27 cellular contexts compared by ENCODE assay signal in the genomic region with DNA sequence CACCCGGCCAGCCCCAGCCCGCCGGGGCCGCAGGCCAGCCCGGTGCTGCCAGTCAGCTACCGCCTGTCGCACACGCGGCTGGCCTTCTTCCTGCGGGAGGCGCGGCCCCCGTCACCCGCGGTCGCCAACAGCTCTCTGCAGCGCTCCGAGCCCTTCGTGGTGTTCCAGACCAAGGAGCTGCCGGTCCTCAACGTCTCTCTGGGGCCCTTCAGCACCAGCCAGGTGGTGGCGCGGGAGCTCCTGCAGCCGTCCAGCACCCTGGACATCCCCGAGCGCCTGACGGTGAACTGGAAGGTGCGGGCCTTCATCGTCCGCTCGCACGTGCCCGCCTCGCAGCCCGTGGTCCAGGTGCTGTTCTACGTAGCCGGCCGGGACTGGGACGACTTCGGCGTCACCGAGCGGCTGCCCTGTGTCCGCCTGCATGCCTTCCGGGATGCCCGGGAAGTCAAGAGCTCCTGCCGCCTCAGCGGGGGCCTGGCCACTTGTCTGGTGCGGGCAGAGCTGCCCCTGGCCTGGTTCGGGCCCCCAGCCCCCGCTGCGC. TPM values are rescaled to one million over a fixed set of nuclear protein-coding genes. Genes with fewer than 3 reads are reported as not detected.
A peak's percentile ranks its signal among the peaks of the same experiment; 100 is the strongest.
DNase-seq lines count a peak whose midpoint lies in the region; TF ChIP-seq lines count a peak whose summit lies in the region.
"Had no signal": no experiment of that assay in that cellular context is flagged by ENCODE, and none has a peak within 500 bp of the region (broad histone marks: within the 10 kb centered on the region; RNA-seq: fewer than 3 reads in every experiment).

No MANE protein-coding gene starts in this region.

- H3K4me3 Mint-ChIP-seq in activated CD4-positive, alpha-beta memory T cell treated with anti-CD3 and anti-CD28 coated beads for 36 hours, result no peak overlapping the region
- H3K4me3 Mint-ChIP-seq in activated CD4-positive, alpha-beta memory T cell treated with anti-CD3 and anti-CD28 coated beads, Interleukin-2, amount 10 ng/mL, durations not matched to agents 7 days and 5 days, result no peak overlapping the region
- H3K4me3 Mint-ChIP-seq: activated CD4-positive, alpha-beta T cell treated with anti-CD3 and anti-CD28 coated beads, Interleukin-2, amount 10 ng/mL, durations not matched to agents 7 days and 5 days; B cell; nephron progenitor cell; stimulated activated naive CD8-positive, alpha-beta T cell treated with anti-CD3 and anti-CD28 coated beads, Interleukin-15, Interleukin-2, amounts not matched to agents 100 ng/mL and 50 ng/mL, for 24 hours had no signal

- H3K4me3 ChIP-seq in LNCaP clone FGC (ENCODE audit: low read depth, low read length), result no peak overlapping the region
- H3K4me3 ChIP-seq: skin epidermis had no signal

- intact Hi-C loops in activated CD4-positive, alpha-beta memory T cell treated with anti-CD3 and anti-CD28 coated beads for 36 hours (cut with micrococcal nuclease), result no loop called here

- peaks cover 53% of the 10 kb centered on the region for H3K27me3 Mint-ChIP-seq in activated CD4-positive, alpha-beta memory T cell treated with anti-CD3 and anti-CD28 coated beads for 36 hours
- H3K27me3 Mint-ChIP-seq in activated CD4-positive, alpha-beta memory T cell treated with anti-CD3 and anti-CD28 coated beads, Interleukin-2, amount 10 ng/mL, durations not matched to agents 7 days and 5 days, result peaks cover 49% of the 10 kb centered on the region

- H3K9me3 Mint-ChIP-seq in activated CD4-positive, alpha-beta memory T cell treated with anti-CD3 and anti-CD28 coated beads for 36 hours, result no peaks in the 10 kb centered on the region
- no peaks in the 10 kb centered on the region for H3K9me3 Mint-ChIP-seq in activated CD4-positive, alpha-beta memory T cell treated with anti-CD3 and anti-CD28 coated beads, Interleukin-2, amount 10 ng/mL, durations not matched to agents 7 days and 5 days
- H3K9me3 Mint-ChIP-seq: activated CD4-positive, alpha-beta T cell treated with anti-CD3 and anti-CD28 coated beads, Interleukin-2, amount 10 ng/mL, durations not matched to agents 7 days and 5 days; nephron progenitor cell; stimulated activated naive CD8-positive, alpha-beta T cell treated with anti-CD3 and anti-CD28 coated beads, Interleukin-15, Interleukin-2, amounts not matched to agents 100 ng/mL and 50 ng/mL, for 24 hours; T-cell had no signal

- DNase-seq in activated CD4-positive, alpha-beta memory T cell treated with anti-CD3 and anti-CD28 coated beads for 36 hours, result peak; percentile 13
- no peak for DNase-seq in activated CD4-positive, alpha-beta memory T cell treated with anti-CD3 and anti-CD28 coated beads, Interleukin-2, amount 10 ng/mL, durations not matched to agents 7 days and 5 days
- DNase-seq in LNCaP clone FGC (ENCODE audit: low read depth), result no peak
- peak; percentile 55 for DNase-seq in iPS-NIHi7 (ENCODE audit: extremely low spot score)
- peak; percentile 70 for DNase-seq in retina
- DNase-seq in DMS53 treated with DMSO at 0.1 percent for 48 hours (lab: John Stamatoyannopoulos, UW; ENCODE audit: unreplicated experiment), result no peak
- DNase-seq in NCI-H2227 treated with DMSO at 0.1 percent for 48 hours (lab: John Stamatoyannopoulos, UW), result no peak
- DNase-seq in GM10248 (ENCODE audit: extremely low spot score), result no peak
- DNase-seq: activated CD4-positive, alpha-beta T cell treated with anti-CD3 and anti-CD28 coated beads, Interleukin-2, amount 10 ng/mL, durations not matched to agents 7 days and 5 days; activated gamma-delta T cell treated with Interleukin-2 at 50 U/mL for 16 hours; EL; erythroblast; foreskin melanocyte; hippocampal formation; midbrain; MV-4-11; NCI-H1694 treated with DMSO at 0.1 percent for 48 hours; NCI-H774; nephron progenitor cell; SHP77 treated with DMSO at 0.1 percent for 48 hours; stimulated activated CD4-positive, alpha-beta T cell treated with anti-CD3 and anti-CD28 coated beads, Interleukin-2, amount 100 ng/mL, for 48 hours; T-cell had no signal

- no peaks in the 10 kb centered on the region for H3K4me1 Mint-ChIP-seq in activated CD4-positive, alpha-beta memory T cell treated with anti-CD3 and anti-CD28 coated beads for 36 hours (ENCODE audit: low read depth)
- H3K4me1 Mint-ChIP-seq in activated CD4-positive, alpha-beta memory T cell treated with anti-CD3 and anti-CD28 coated beads, Interleukin-2, amount 10 ng/mL, durations not matched to agents 7 days and 5 days, result no peaks in the 10 kb centered on the region
- H3K4me1 Mint-ChIP-seq: activated CD4-positive, alpha-beta T cell treated with anti-CD3 and anti-CD28 coated beads, Interleukin-2, amount 10 ng/mL, durations not matched to agents 7 days and 5 days; B cell had no signal

- no peak overlapping the region for H3K27ac Mint-ChIP-seq in activated CD4-positive, alpha-beta memory T cell treated with anti-CD3 and anti-CD28 coated beads for 36 hours
- no peak overlapping the region for H3K27ac Mint-ChIP-seq in activated CD4-positive, alpha-beta memory T cell treated with anti-CD3 and anti-CD28 coated beads, Interleukin-2, amount 10 ng/mL, durations not matched to agents 7 days and 5 days
- H3K27ac Mint-ChIP-seq: activated CD4-positive, alpha-beta T cell treated with anti-CD3 and anti-CD28 coated beads, Interleukin-2, amount 10 ng/mL, durations not matched to agents 7 days and 5 days; B cell; nephron progenitor cell; progenitor cell of endocrine pancreas; stimulated activated naive CD8-positive, alpha-beta T cell treated with anti-CD3 and anti-CD28 coated beads, Interleukin-15, Interleukin-2, amounts not matched to agents 100 ng/mL and 50 ng/mL, for 24 hours; T-cell had no signal

- POLR2A ChIA-PET in activated CD4-positive, alpha-beta memory T cell treated with anti-CD3 and anti-CD28 coated beads for 36 hours (lab: Charles Lee), result interaction anchor here (0.7 kb wide), 1 partner anchor 14 kb away, joined by 3 read pairs; no protein-coding TSS in a partner anchor
- POLR2A ChIA-PET in activated CD4-positive, alpha-beta memory T cell treated with anti-CD3 and anti-CD28 coated beads, Interleukin-2, amount 10 ng/mL, durations not matched to agents 7 days and 5 days (lab: Charles Lee), result interaction anchor here (1.1 kb wide), 1 partner anchor 11 kb away, joined by 3 read pairs; no protein-coding TSS in a partner anchor
- POLR2A ChIA-PET in GM10248 (lab: Yijun Ruan, JAX), result no interaction called here

- CTCF ChIA-PET in activated CD4-positive, alpha-beta memory T cell treated with anti-CD3 and anti-CD28 coated beads for 36 hours (lab: Charles Lee), result interaction anchor here (1.2 to 1.3 kb wide), 2 partner anchors 12 to 84 kb away, joined by 4 to 5 read pairs; no protein-coding TSS in a partner anchor
- CTCF ChIA-PET in activated CD4-positive, alpha-beta memory T cell treated with anti-CD3 and anti-CD28 coated beads, Interleukin-2, amount 10 ng/mL, durations not matched to agents 7 days and 5 days (lab: Charles Lee), result no interaction called here
- CTCF ChIA-PET in GM10248 (lab: Yijun Ruan, JAX), result no interaction called here

- 0 out of 2 replicates have a peak, but pooled peaks have one; percentile 9 for TF ChIP-seq CTCF in LNCaP clone FGC (IDR thresholded peaks at IDR 0.05; ENCODE audit: control insufficient read depth, extremely low read depth, insufficient read depth)
- TF ChIP-seq CTCF in GM10248 (IDR thresholded peaks at IDR 0.05; ENCODE audit: control extremely low read depth, extremely low read depth, low read depth, missing control alignments), result no peak

- H3K36me3 Mint-ChIP-seq in activated CD4-positive, alpha-beta memory T cell treated with anti-CD3 and anti-CD28 coated beads for 36 hours, result no peaks in the 10 kb centered on the region
- H3K36me3 Mint-ChIP-seq in activated CD4-positive, alpha-beta memory T cell treated with anti-CD3 and anti-CD28 coated beads, Interleukin-2, amount 10 ng/mL, durations not matched to agents 7 days and 5 days (ENCODE audit: low read depth), result no peaks in the 10 kb centered on the region
- H3K36me3 Mint-ChIP-seq: T-cell had no signal

RNA-seq across cellular contexts. Expression of a gene that starts 46.8 kb away (rescaled TPM):
- total RNA-seq in activated CD4-positive, alpha-beta memory T cell treated with anti-CD3 and anti-CD28 coated beads for 36 hours, result not detected
- not detected for total RNA-seq in activated CD4-positive, alpha-beta memory T cell treated with anti-CD3 and anti-CD28 coated beads, Interleukin-2, amount 10 ng/mL, durations not matched to agents 7 days and 5 days
- total RNA-seq: A172; activated CD4-positive, alpha-beta T cell treated with anti-CD3 and anti-CD28 coated beads, Interleukin-2, amount 10 ng/mL, durations not matched to agents 7 days and 5 days; B cell had no signal

Comparison
In these comparisons a context has a peak if more than half of its experiments do, and no peak if none do; other contexts are left out.
1. DNase-seq: peak in activated CD4-positive, alpha-beta memory T cell treated with anti-CD3 and anti-CD28 coated beads for 36 hours (single experiment), iPS-NIHi7 (single experiment) and retina (single experiment); none in activated CD4-positive, alpha-beta memory T cell treated with anti-CD3 and anti-CD28 coated beads, Interleukin-2, amount 10 ng/mL, durations not matched to agents 7 days and 5 days (single experiment), LNCaP clone FGC (single experiment), DMS53 treated with DMSO at 0.1 percent for 48 hours (single experiment), NCI-H2227 treated with DMSO at 0.1 percent for 48 hours (single experiment) and GM10248 (single experiment).